In genomic region chr11:126468102-126468521, GRCh38 we compare ENCODE assay signal across 22 cellular contexts.
A peak's percentile ranks its signal among the peaks of the same experiment; 100 is the strongest.
DNase-seq lines count a peak whose midpoint lies in the region; ATAC-seq and TF ChIP-seq lines count a peak whose summit lies in the region.
"Had no signal": no experiment of that assay in that cellular context is flagged by ENCODE, and none has a peak within 500 bp of the region (broad histone marks: within the 10 kb centered on the region; RNA-seq: fewer than 3 reads in every experiment).

No MANE protein-coding gene starts in this region.

- ATAC-seq in Panc1 (peak; percentile 28; the same call in 1 of the 2 replicates), left cardiac atrium (peak; percentile 9 to 30)
- ATAC-seq in activated T-cell treated with anti-CD3 and anti-CD28 coated beads, Interleukin-2, amount 50 U/mL, for 72 hours (replicated peaks in 1 of 2) = no peak
- ATAC-seq: stimulated activated memory B cell treated with anti-CD40 and anti-IgM and Interleukin-4, amounts not matched to agents 10 μg/mL and 1 μg/mL and 100 μg/mL, for 72 hours had no signal

- no peak for TF ChIP-seq POLR2A in spleen (IDR thresholded peaks at IDR 0.05)

- H3K9me3 ChIP-seq in Panc1 (ENCODE audit: control insufficient read depth, insufficient read depth, low read depth, low read length) (no peaks in the 10 kb centered on the region), spleen (no peaks in the 10 kb centered on the region)

- peaks cover 6% of the 10 kb centered on the region for H3K27me3 Mint-ChIP-seq in activated T-cell treated with anti-CD3 and anti-CD28 coated beads, Interleukin-2, amount 50 U/mL, for 72 hours (ENCODE audit: low read depth)
- H3K27me3 Mint-ChIP-seq: stimulated activated memory B cell treated with anti-CD40 and anti-IgM and Interleukin-4, amounts not matched to agents 10 μg/mL and 1 μg/mL and 100 μg/mL, for 72 hours had no signal

- 12 to 51% (median 24%) methylated on average over 5 to 7 of the region's 7 CpGs for WGBS in spleen, 5 donors

- TF ChIP-seq CTCF in Panc1 (IDR thresholded peaks at IDR 0.05) = no peak
- TF ChIP-seq CTCF in spleen (IDR thresholded peaks at IDR 0.05 in 8 of 11, conservative IDR thresholded peaks at IDR 0.05 in 3 of 11) = no peak

- no peaks in the 10 kb centered on the region for H3K4me1 ChIP-seq in Panc1 (ENCODE audit: control insufficient read depth, insufficient read depth, low read length)
- H3K4me1 ChIP-seq in spleen = peaks cover 47 to 66% (median 58%) of the 10 kb centered on the region in 6 donors
- H3K4me1 ChIP-seq: parathyroid adenoma had no signal

- no TSS peak for BruUV-seq in Panc1 (replicated peaks; lab: Mats Ljungman, UMichigan)

- H3K36me3 Mint-ChIP-seq in activated T-cell treated with anti-CD3 and anti-CD28 coated beads, Interleukin-2, amount 50 U/mL, for 72 hours (ENCODE audit: insufficient read depth in 2 of 2) = no peaks in the 10 kb centered on the region
- H3K36me3 Mint-ChIP-seq: CD14-positive monocyte; stimulated activated memory B cell treated with anti-CD40 and anti-IgM and Interleukin-4, amounts not matched to agents 10 μg/mL and 1 μg/mL and 100 μg/mL, for 72 hours; type B pancreatic cell had no signal

- in situ Hi-C loops in Panc1 (cut with HindIII; ENCODE audit: low pct_unique_long_range_greater_than_20kb, low sequenced_read_pairs) = no loop called here

- H3K27ac ChIP-seq in Panc1 (ENCODE audit: low read length) (no peak overlapping the region), spleen (peak overlapping the region in 7 of 8 donors; percentile 27 to 83 (median 77))
- H3K27ac ChIP-seq: 22Rv1, GM23248, hepatocyte, parathyroid adenoma, RWPE1 had no signal

- H3K36me3 ChIP-seq in Panc1 (ENCODE audit: control insufficient read depth, insufficient read depth, low read length) (no peaks in the 10 kb centered on the region), spleen (no peaks in the 10 kb centered on the region)

- peaks cover 13% of the 10 kb centered on the region for H3K4me1 Mint-ChIP-seq in activated T-cell treated with anti-CD3 and anti-CD28 coated beads, Interleukin-2, amount 50 U/mL, for 72 hours (ENCODE audit: low read depth)

- no peak overlapping the region for H3K4me3 ChIP-seq in Panc1 (ENCODE audit: low read depth in 2 of 2, low read length in 2 of 2)
- H3K4me3 ChIP-seq in spleen = no peak overlapping the region
- H3K4me3 ChIP-seq: GM23248, hepatocyte, smooth muscle cell had no signal

- POLR2A ChIA-PET in Panc1 (lab: Charles Lee) = no interaction called here

- H3K9me3 Mint-ChIP-seq in activated T-cell treated with anti-CD3 and anti-CD28 coated beads, Interleukin-2, amount 50 U/mL, for 72 hours = no peaks in the 10 kb centered on the region
- H3K9me3 Mint-ChIP-seq: type B pancreatic cell had no signal

- DNase-seq in SKM-1 treated with dmso at 0.1 percent for 144 hours (lab: John Stamatoyannopoulos, UW; ENCODE audit: unreplicated experiment) (peak; percentile 5), SKM-1 (lab: John Stamatoyannopoulos, UW; ENCODE audit: unreplicated experiment) (no peak), Panc1 (ENCODE audit: low read depth, low spot score) (no peak), left cardiac atrium (peak; percentile 33), spleen (peak; percentile 86), COLO668 (lab: John Stamatoyannopoulos, UW; ENCODE audit: unreplicated experiment) (no peak)
- no peak for DNase-seq in activated T-cell treated with anti-CD3 and anti-CD28 coated beads, Interleukin-2, amount 50 U/mL, for 72 hours
- DNase-seq in activated CD4-positive, alpha-beta T cell treated with anti-CD3 and anti-CD28 coated beads for 48 hours = no peak
- DNase-seq: activated naive CD4-positive, alpha-beta T cell treated with Interleukin-2 at 50 U/mL for 16 hours; DND-41; effector CD8-positive, alpha-beta T cell; GM23248; NCI-H1417 had no signal

- intact Hi-C loops in Panc1 (cut with micrococcal nuclease; ENCODE audit: unreplicated experiment) (no loop called here), left cardiac atrium (cut with DNase I) (no loop called here), spleen (cut with DNase I; ENCODE audit: low total_unique reads) (no loop called here)

- H3K27me3 ChIP-seq in Panc1 (ENCODE audit: control insufficient read depth, insufficient read depth, low read length) (peaks cover 7% of the 10 kb centered on the region; the same call in 1 of the 2 replicates), spleen (replicated peaks in 1 of 7) (no peaks in the 10 kb centered on the region)
- H3K27me3 ChIP-seq: hepatocyte had no signal

- H3K27ac Mint-ChIP-seq in activated T-cell treated with anti-CD3 and anti-CD28 coated beads, Interleukin-2, amount 50 U/mL, for 72 hours = no peak overlapping the region
- H3K27ac Mint-ChIP-seq: stimulated activated memory B cell treated with anti-CD40 and anti-IgM and Interleukin-4, amounts not matched to agents 10 μg/mL and 1 μg/mL and 100 μg/mL, for 72 hours; T-helper 1 cell treated with Interleukin-12 subunit alpha and Interleukin-12 subunit beta and Interleukin-4 antibody, amounts not matched to agents 30 μg/mL and 1 μg/mL, for 36 hours; type B pancreatic cell had no signal

- no peak overlapping the region for H3K4me3 Mint-ChIP-seq in activated T-cell treated with anti-CD3 and anti-CD28 coated beads, Interleukin-2, amount 50 U/mL, for 72 hours
- H3K4me3 Mint-ChIP-seq: stimulated activated memory B cell treated with anti-CD40 and anti-IgM and Interleukin-4, amounts not matched to agents 10 μg/mL and 1 μg/mL and 100 μg/mL, for 72 hours; T-helper 1 cell treated with Interleukin-12 subunit alpha and Interleukin-12 subunit beta and Interleukin-4 antibody, amounts not matched to agents 30 μg/mL and 1 μg/mL, for 36 hours; type B pancreatic cell had no signal

- CTCF ChIA-PET in Panc1 (lab: Charles Lee) = no interaction called here

Comparison
In these comparisons a context has a peak if more than half of its experiments do, and no peak if none do; other contexts are left out.
1. DNase-seq: peak in SKM-1 treated with dmso at 0.1 percent for 144 hours (single experiment), left cardiac atrium (single experiment) and spleen (single experiment); none in SKM-1 (single experiment), Panc1 (single experiment), COLO668 (single experiment), activated T-cell treated with anti-CD3 and anti-CD28 coated beads, Interleukin-2, amount 50 U/mL, for 72 hours (0 of 2) and activated CD4-positive, alpha-beta T cell treated with anti-CD3 and anti-CD28 coated beads for 48 hours (single experiment).
2. ATAC-seq: peak in Panc1 (single experiment) and left cardiac atrium (2 of 2); none in activated T-cell treated with anti-CD3 and anti-CD28 coated beads, Interleukin-2, amount 50 U/mL, for 72 hours (0 of 2).